In genomic region chr6:16762547-16763477, GRCh38 we compare ENCODE assay signal across 8 cellular contexts. TPM values are rescaled to one million over a fixed set of nuclear protein-coding genes. Genes with fewer than 3 reads are reported as not detected.
DNase-seq lines count a peak whose midpoint lies in the region; ATAC-seq and TF ChIP-seq lines count a peak whose summit lies in the region.

No MANE protein-coding gene starts in this region.

- DNase-seq in SIG-M5 treated with dmso at 0.1 percent for 504 hours (lab: John Stamatoyannopoulos, UW; ENCODE audit: unreplicated experiment), result peak; percentile 70
- DNase-seq in SIG-M5 (lab: John Stamatoyannopoulos, UW), result no peak
- peak; percentile 57 to 63 for DNase-seq in NCI-H446 (lab: John Stamatoyannopoulos, UW)
- peak; percentile 64 for DNase-seq in activated CD4-positive, alpha-beta T cell treated with anti-CD3 and anti-CD28 coated beads, Interleukin-2, amount 50 U/mL, for 1 hour
- peak; percentile 77 for DNase-seq in lung (ENCODE audit: low spot score)
- peak; percentile 17 to 30 for DNase-seq in stimulated activated CD8-positive, alpha-beta memory T cell treated with anti-CD3 and anti-CD28 coated beads, Interleukin-2, amount 100 ng/mL, for 48 hours (ENCODE audit: low read depth in 2 of 2)

- H3K27ac ChIP-seq in duodenal mucosa (ENCODE audit: low read depth, low read length) (peak overlapping the region; percentile 96), lung (ENCODE audit: low read depth in 1 of 2, low read length in 1 of 2) (peak overlapping the region; percentile 91 to 93)

- no peaks in the 10 kb centered on the region for H3K36me3 ChIP-seq in duodenal mucosa (ENCODE audit: control insufficient read depth in 1 of 2, insufficient read depth in 2 of 2, low read length in 2 of 2)
- no peaks in the 10 kb centered on the region for H3K36me3 ChIP-seq in lung (ENCODE audit: control insufficient read depth in 2 of 2, insufficient read depth in 2 of 2, low read length in 2 of 2)

- TF ChIP-seq CTCF in lung (IDR thresholded peaks at IDR 0.05; ENCODE audit: control extremely low read depth, extremely low read depth), result peak; percentile 55

- H3K4me1 ChIP-seq in duodenal mucosa (ENCODE audit: control insufficient read depth in 1 of 2, insufficient read depth in 2 of 2, low read length in 2 of 2) (peaks cover 19 to 26% of the 10 kb centered on the region in 2 donors), lung (ENCODE audit: control insufficient read depth in 2 of 2, insufficient read depth in 2 of 2, low read length in 2 of 2) (peaks cover 2 to 7% of the 10 kb centered on the region in 2 donors)

- WGBS in lung, 2 donors, result 1% methylated on average over 32 of the region's 32 CpGs

- H3K9me3 ChIP-seq in duodenal mucosa (ENCODE audit: control insufficient read depth in 1 of 2, low read length in 2 of 2) (no peaks in the 10 kb centered on the region), lung (ENCODE audit: control insufficient read depth in 2 of 2, insufficient read depth in 1 of 2, low read length in 1 of 2) (no peaks in the 10 kb centered on the region)

- ATAC-seq in HG02885 (IDR thresholded peaks at IDR 0.05; ENCODE audit: poor library complexity, unreplicated experiment) (peak; percentile 36), lung (ENCODE audit: insufficient read depth, low FRiP score) (peak; percentile 3)

- H3K27me3 ChIP-seq in duodenal mucosa (ENCODE audit: control insufficient read depth in 1 of 2, insufficient read depth in 2 of 2, low read length in 2 of 2) (no peaks in the 10 kb centered on the region), lung (ENCODE audit: control insufficient read depth, insufficient read depth) (no peaks in the 10 kb centered on the region)

- H3K4me3 ChIP-seq in duodenal mucosa (ENCODE audit: low read depth in 1 of 2, low read length in 2 of 2) (peak overlapping the region; percentile 86 to 92), lung (peak overlapping the region; percentile 55)

- H3K9ac ChIP-seq in duodenal mucosa (ENCODE audit: low read depth in 1 of 2, low read length in 2 of 2), result peak overlapping the region; percentile 78 to 83

RNA-seq across cellular contexts. Expression of gene ATXN1, which starts 1.6 kb away (rescaled TPM):
- total RNA-seq in lung, result 100 to 1,000 TPM in 1 of 2 donors, 10 to 100 TPM in 1; 58.2 to 108 TPM
- polyA plus RNA-seq in lung, result 10 to 100 TPM in 1 of 2 donors, 1 to 10 TPM in 1; 9.7 to 11.6 TPM
